Comparison of ENCODE assay signal across 15 cellular contexts in the genomic region with DNA sequence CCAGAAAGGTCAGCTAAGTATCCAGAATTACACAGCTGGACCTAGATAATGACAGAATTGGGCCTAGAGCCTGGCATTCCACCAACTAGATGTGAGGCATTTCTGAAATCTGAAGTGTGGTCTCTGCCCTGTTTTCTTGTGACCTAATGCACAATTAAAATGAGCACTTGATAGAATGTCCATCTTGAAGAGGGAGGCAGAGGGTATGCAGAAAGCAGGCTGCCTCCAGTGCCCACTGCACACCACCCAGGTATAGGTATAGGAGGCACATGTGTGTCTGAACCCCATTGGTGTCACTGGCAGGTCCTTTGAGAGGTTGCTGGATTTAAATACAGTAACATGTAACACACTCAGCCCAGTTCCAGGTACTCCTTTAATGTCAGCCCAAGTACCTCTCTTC. TPM values are rescaled to one million over a fixed set of nuclear protein-coding genes. Genes with fewer than 3 reads are reported as not detected.
DNase-seq lines count a peak whose midpoint lies in the region; ATAC-seq and TF ChIP-seq lines count a peak whose summit lies in the region.
"Had no signal": no experiment of that assay in that cellular context is flagged by ENCODE, and none has a peak within 500 bp of the region (broad histone marks: within the 10 kb centered on the region; RNA-seq: fewer than 3 reads in every experiment).

No MANE protein-coding gene starts in this region.

- POLR2A ChIA-PET in CD8-positive, alpha-beta T cell (lab: Charles Lee) = no interaction called here
- POLR2A ChIA-PET in IMR-90 (lab: Charles Lee; ENCODE audit: unreplicated experiment) = no interaction called here

- no peak overlapping the region for H2BK15ac ChIP-seq in IMR-90 (ENCODE audit: low read depth, low read length)

- H3K27ac ChIP-seq in CD8-positive, alpha-beta T cell (ENCODE audit: low read depth, low read length) = no peak overlapping the region
- no peak overlapping the region for H3K27ac ChIP-seq in IMR-90 (ENCODE audit: insufficient read depth, low read length)
- H3K27ac ChIP-seq: epithelial cell of prostate, WERI-Rb-1 had no signal

- H3K9ac ChIP-seq in IMR-90 (ENCODE audit: low read depth, low read length) = no peak overlapping the region

- no peak overlapping the region for H3K56ac ChIP-seq in IMR-90 (ENCODE audit: extremely low read depth, insufficient read depth, low read length)

- in situ Hi-C loops in IMR-90 (cut with MboI; ENCODE audit: low sequenced_read_pairs) = loop anchor here (25.0 kb wide), 1 partner anchor 308 kb away; no protein-coding TSS in a partner anchor

- TF ChIP-seq POLR2A in IMR-90 (IDR thresholded peaks at IDR 0.05; ENCODE audit: low read depth, low read length) = no peak

- H3K4me3 ChIP-seq in CD8-positive, alpha-beta T cell (ENCODE audit: low read depth, low read length) = no peak overlapping the region
- no peak overlapping the region for H3K4me3 ChIP-seq in IMR-90 (ENCODE audit: insufficient read depth, low read depth, low read length)

- peaks cover 23 to 45% of the 10 kb centered on the region in 2 experiments for H3K79me1 ChIP-seq in IMR-90 (ENCODE audit: low read depth in 1 of 2, low read length in 2 of 2)

- peaks cover 21% of the 10 kb centered on the region for H3K9me1 ChIP-seq in IMR-90 (ENCODE audit: insufficient read depth, low read length)

- no peak for ATAC-seq in CD8-positive, alpha-beta T cell
- ATAC-seq in IMR-90 (ENCODE audit: low read depth) (no peak), HG03521 (IDR thresholded peaks at IDR 0.05; ENCODE audit: unreplicated experiment) (no peak)
- no peak for ATAC-seq in activated naive CD8-positive, alpha-beta T cell treated with anti-CD3 and anti-CD28 coated beads, Interleukin-2, amount 50 U/mL, for 24 hours

- DNase-seq in CD8-positive, alpha-beta T cell = no peak
- DNase-seq in IMR-90 (no peak), mesothelial cell of epicardium (ENCODE audit: low spot score in 2 of 2, unreplicated experiment in 2 of 2) (no peak), CD1c-positive myeloid dendritic cell (ENCODE audit: extremely low spot score) (no peak), NCI-H774 (lab: John Stamatoyannopoulos, UW) (no peak), NCI-H2107 treated with DMSO at 0.1 percent for 48 hours (lab: John Stamatoyannopoulos, UW; ENCODE audit: unreplicated experiment) (no peak)
- DNase-seq in activated naive CD8-positive, alpha-beta T cell treated with anti-CD3 and anti-CD28 coated beads, Interleukin-2, amount 50 U/mL, for 24 hours = no peak
- DNase-seq: caudate nucleus, NCI-H1417, NCI-H510A treated with DMSO at 0.1 percent for 48 hours, SHP77, sigmoid colon, WERI-Rb-1 had no signal

- no peak overlapping the region for H3K4me2 ChIP-seq in IMR-90 (ENCODE audit: low read depth, low read length)

- H3K36me3 Mint-ChIP-seq in CD8-positive, alpha-beta T cell = peaks cover 38% of the 10 kb centered on the region
- H3K36me3 Mint-ChIP-seq in activated naive CD8-positive, alpha-beta T cell treated with anti-CD3 and anti-CD28 coated beads, Interleukin-2, amount 50 U/mL, for 24 hours (ENCODE audit: low read depth) = peaks cover 30% of the 10 kb centered on the region
- peaks cover 10% of the 10 kb centered on the region for H3K36me3 Mint-ChIP-seq in mesothelial cell of epicardium

- H2BK5ac ChIP-seq in IMR-90 (ENCODE audit: low read depth, low read length, poor library complexity, severe bottlenecking) = no peak overlapping the region

- H3K27me3 Mint-ChIP-seq in CD8-positive, alpha-beta T cell (ENCODE audit: low read depth) = no peaks in the 10 kb centered on the region
- peaks cover 5% of the 10 kb centered on the region for H3K27me3 Mint-ChIP-seq in activated naive CD8-positive, alpha-beta T cell treated with anti-CD3 and anti-CD28 coated beads, Interleukin-2, amount 50 U/mL, for 24 hours
- H3K27me3 Mint-ChIP-seq in mesothelial cell of epicardium (ENCODE audit: low read depth) = no peaks in the 10 kb centered on the region

- no TSS peak for BruUV-seq in IMR-90 (replicated peaks; lab: Mats Ljungman, UMichigan)

- TF ChIP-seq RAD21 in IMR-90 (IDR thresholded peaks at IDR 0.05; ENCODE audit: low read length) = no peak

- H3K14ac ChIP-seq in IMR-90 (replicated peaks; ENCODE audit: low read depth, low read length) = no peak overlapping the region

- peaks cover 47% of the 10 kb centered on the region for H3K4me1 Mint-ChIP-seq in CD8-positive, alpha-beta T cell (ENCODE audit: low read depth)
- H3K4me1 Mint-ChIP-seq in activated naive CD8-positive, alpha-beta T cell treated with anti-CD3 and anti-CD28 coated beads, Interleukin-2, amount 50 U/mL, for 24 hours = peaks cover 64% of the 10 kb centered on the region
- peaks cover 35% of the 10 kb centered on the region for H3K4me1 Mint-ChIP-seq in mesothelial cell of epicardium

- no peaks in the 10 kb centered on the region for H3K36me3 ChIP-seq in CD8-positive, alpha-beta T cell (ENCODE audit: insufficient read depth, low read length)
- peaks cover 5% of the 10 kb centered on the region for H3K36me3 ChIP-seq in IMR-90 (ENCODE audit: control insufficient read depth, insufficient read depth, low read length)
- H3K36me3 ChIP-seq: WERI-Rb-1 had no signal

- H2AK5ac ChIP-seq in IMR-90 (ENCODE audit: low read depth, low read length) = no peak overlapping the region

- no peak overlapping the region for H2BK120ac ChIP-seq in IMR-90 (ENCODE audit: low read depth, low read length)

- no peak overlapping the region for H3K4ac ChIP-seq in IMR-90 (ENCODE audit: low read depth, low read length)

- no peak overlapping the region for H2AFZ ChIP-seq in IMR-90 (replicated peaks; ENCODE audit: low read length, poor library complexity)

- TF ChIP-seq CTCF in CD8-positive, alpha-beta T cell (IDR thresholded peaks at IDR 0.05) = no peak
- no peak for TF ChIP-seq CTCF in IMR-90 (conservative IDR thresholded peaks at IDR 0.05; ENCODE audit: low read depth, low read length)
- TF ChIP-seq CTCF in mesothelial cell of epicardium (IDR thresholded peaks at IDR 0.05; ENCODE audit: unreplicated experiment) = no peak

- dilution Hi-C loops in IMR-90 (cut with HindIII; ENCODE audit: low sequenced_read_pairs, unreplicated experiment) = no loop called here

- H4K20me1 ChIP-seq in IMR-90 (ENCODE audit: insufficient read depth, low read length) = peaks cover 20% of the 10 kb centered on the region

- no peak overlapping the region for H3K18ac ChIP-seq in IMR-90 (ENCODE audit: low read depth, low read length)

- peak overlapping the region; percentile 23; the same call in 1 of the 2 replicates for H3K23ac ChIP-seq in IMR-90 (ENCODE audit: low read depth, low read length)

- CTCF ChIA-PET in CD8-positive, alpha-beta T cell (lab: Charles Lee) = interaction anchor here (0.7 to 3.0 kb wide), 4 partner anchors 8 to 630 kb away, joined by 3 to 17 read pairs (median 6); partner anchors contain the start of gene CDKN2B
- CTCF ChIA-PET in IMR-90 (lab: Yijun Ruan, JAX) = interaction anchor here (0.7 kb wide), 1 partner anchor 203 kb away, joined by 3 read pairs; no protein-coding TSS in a partner anchor

- H3K27me3 ChIP-seq in CD8-positive, alpha-beta T cell (ENCODE audit: insufficient read depth, low read length) = no peaks in the 10 kb centered on the region
- H3K27me3 ChIP-seq in IMR-90 (ENCODE audit: control insufficient read depth, insufficient read depth, low read length) = no peaks in the 10 kb centered on the region
- H3K27me3 ChIP-seq: sigmoid colon had no signal

- H3K4me1 ChIP-seq in CD8-positive, alpha-beta T cell (ENCODE audit: insufficient read depth, low read length) = peaks cover 31% of the 10 kb centered on the region
- peaks cover 7% of the 10 kb centered on the region; the same call in 1 of the 2 replicates for H3K4me1 ChIP-seq in IMR-90 (ENCODE audit: control insufficient read depth, insufficient read depth, low read length)

- H4K5ac ChIP-seq in IMR-90 (ENCODE audit: low read depth, low read length) = no peak overlapping the region

- intact Hi-C loops in CD8-positive, alpha-beta T cell (cut with DNase I, micrococcal nuclease) = loop anchor here (5.0 to 10.0 kb wide), 4 partner anchors 193 to 772 kb away; partner anchors contain the start of gene HACD4 (in 2 of the 2)
- intact Hi-C loops in IMR-90 (cut with micrococcal nuclease) = loop anchor here (5.0 kb wide), 1 partner anchor 1083 kb away; no protein-coding TSS in a partner anchor

- no peaks in the 10 kb centered on the region for H3K9me3 Mint-ChIP-seq in CD8-positive, alpha-beta T cell
- H3K9me3 Mint-ChIP-seq in activated naive CD8-positive, alpha-beta T cell treated with anti-CD3 and anti-CD28 coated beads, Interleukin-2, amount 50 U/mL, for 24 hours = no peaks in the 10 kb centered on the region
- no peaks in the 10 kb centered on the region for H3K9me3 Mint-ChIP-seq in mesothelial cell of epicardium

- H2AK9ac ChIP-seq in IMR-90 (replicated peaks; ENCODE audit: low read depth, low read length, poor library complexity) = no peak overlapping the region

- no peak overlapping the region for H2BK20ac ChIP-seq in IMR-90 (ENCODE audit: low read depth, low read length)

- no peak overlapping the region for H3K4me3 Mint-ChIP-seq in CD8-positive, alpha-beta T cell
- peak overlapping the region; percentile 33 for H3K4me3 Mint-ChIP-seq in activated naive CD8-positive, alpha-beta T cell treated with anti-CD3 and anti-CD28 coated beads, Interleukin-2, amount 50 U/mL, for 24 hours
- peak overlapping the region; percentile 99 for H3K4me3 Mint-ChIP-seq in mesothelial cell of epicardium

- no peak overlapping the region for H4K8ac ChIP-seq in IMR-90 (ENCODE audit: low read depth in 2 of 2, low read length in 2 of 2)

- H3K27ac Mint-ChIP-seq in CD8-positive, alpha-beta T cell = peak overlapping the region; percentile 55
- H3K27ac Mint-ChIP-seq in activated naive CD8-positive, alpha-beta T cell treated with anti-CD3 and anti-CD28 coated beads, Interleukin-2, amount 50 U/mL, for 24 hours = no peak overlapping the region
- H3K27ac Mint-ChIP-seq in mesothelial cell of epicardium = no peak overlapping the region

- no peaks in the 10 kb centered on the region for H3K9me3 ChIP-seq in CD8-positive, alpha-beta T cell (ENCODE audit: low read length)
- no peaks in the 10 kb centered on the region for H3K9me3 ChIP-seq in IMR-90 (ENCODE audit: control insufficient read depth, insufficient read depth, low read length)
- H3K9me3 ChIP-seq: sigmoid colon had no signal

- no peak overlapping the region for H4K91ac ChIP-seq in IMR-90 (ENCODE audit: insufficient read depth, low read depth, low read length)

TF ChIP-seq in IMR-90, 13 proteins besides CTCF, POLR2A, EP300 and RAD21 (continues in another document):
- TF ChIP-seq MAZ (IDR thresholded peaks at IDR 0.05; ENCODE audit: borderline replicate concordance, low read depth, low read length) (no peak), CEBPB (IDR thresholded peaks at IDR 0.05; ENCODE audit: low read depth, low read length) (no peak), MAFK (IDR thresholded peaks at IDR 0.05; ENCODE audit: low read depth, low read length) (no peak)

RNA-seq across cellular contexts. Expression of gene MTAP, which starts 2.4 kb away (rescaled TPM):
- 10 to 100 TPM in 1 of 2 experiments, 1 to 10 TPM in 1; 9.9 to 14.3 TPM for total RNA-seq in CD8-positive, alpha-beta T cell
- total RNA-seq in IMR-90 (2012; rRNA removed) (33.6 and 50.9 TPM in 2 replicates), mesothelial cell of epicardium (78.5 to 90.0 TPM (median 88.3 TPM) in 3 replicates)
- polyA plus RNA-seq in IMR-90 (2012; rRNA removed) = 14.1 and 15.7 TPM in 2 replicates
- 3.9 and 6.2 TPM in 2 replicates for polyA plus RNA-seq in IMR-90 (2012; cell fraction: cytosol; rRNA removed)
- polyA plus RNA-seq in IMR-90 (2012; cell fraction: nucleus; rRNA removed; ENCODE audit: low replicate concordance) = 3.0 and 23.7 TPM in 2 replicates
